ENCODE assay signal across 9 cellular contexts in the genomic region with DNA sequence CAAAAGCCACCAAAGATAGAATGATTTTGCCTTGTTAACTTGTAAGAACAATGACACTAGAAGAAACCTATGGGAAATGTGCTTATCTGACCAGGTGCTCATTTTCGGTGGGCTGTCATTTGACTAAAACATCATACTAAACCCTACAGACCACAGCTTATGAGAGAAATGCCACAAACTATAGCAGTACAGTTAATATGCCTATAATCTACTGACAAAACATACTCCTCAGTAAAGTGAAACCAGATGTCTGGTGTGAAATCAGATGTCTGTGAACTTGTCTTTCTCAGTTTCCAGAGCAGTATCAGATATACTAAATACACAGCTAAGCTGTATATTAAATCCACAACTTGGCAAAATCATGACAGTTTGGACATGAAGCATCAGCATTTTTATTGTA. TPM values are rescaled to one million over a fixed set of nuclear protein-coding genes. Genes with fewer than 3 reads are reported as not detected.
DNase-seq lines count a peak whose midpoint lies in the region; ATAC-seq and TF ChIP-seq lines count a peak whose summit lies in the region.
"Had no signal": no experiment of that assay in that cellular context is flagged by ENCODE, and none has a peak within 500 bp of the region (broad histone marks: within the 10 kb centered on the region; RNA-seq: fewer than 3 reads in every experiment).

No MANE protein-coding gene starts in this region.

- H3K9ac ChIP-seq in endocrine pancreas (ENCODE audit: control insufficient read depth, insufficient read depth, low read length), result no peak overlapping the region

- DNase-seq in WERI-Rb-1 (no peak), NCI-H2227 (lab: John Stamatoyannopoulos, UW; ENCODE audit: unreplicated experiment) (no peak), NCI-H2196 (lab: John Stamatoyannopoulos, UW; ENCODE audit: unreplicated experiment) (no peak), dorsolateral prefrontal cortex (no peak)

- H3K4me3 ChIP-seq in endocrine pancreas (ENCODE audit: control insufficient read depth, insufficient read depth, low read length) (peak overlapping the region; percentile 52), WERI-Rb-1 (ENCODE audit: low read depth, low read length) (no peak overlapping the region), dorsolateral prefrontal cortex (no peak overlapping the region)
- H3K4me3 ChIP-seq: coronary artery had no signal

- TF ChIP-seq CTCF in WERI-Rb-1 (IDR thresholded peaks at IDR 0.05; ENCODE audit: low read depth, low read length), result no peak
- TF ChIP-seq CTCF in dorsolateral prefrontal cortex (IDR thresholded peaks at IDR 0.05 in 54 of 56, conservative IDR thresholded peaks at IDR 0.05 in 2 of 56; ENCODE audit: low read depth in 1 of 56, partially characterized antibody in 56 of 56), result no peak

- H3K27me3 ChIP-seq in endocrine pancreas (ENCODE audit: control insufficient read depth, insufficient read depth, low read length) (no peaks in the 10 kb centered on the region), WERI-Rb-1 (ENCODE audit: insufficient read depth, low read depth, severe bottlenecking) (no peaks in the 10 kb centered on the region), dorsolateral prefrontal cortex (no peaks in the 10 kb centered on the region)

- intact Hi-C loops in dorsolateral prefrontal cortex (cut with DNase I), result no loop called here

- H3K27ac ChIP-seq in WERI-Rb-1, result no peak overlapping the region
- no peak overlapping the region for H3K27ac ChIP-seq in dorsolateral prefrontal cortex
- H3K27ac ChIP-seq: coronary artery had no signal

- no peaks in the 10 kb centered on the region for H3K9me3 ChIP-seq in endocrine pancreas (ENCODE audit: control insufficient read depth, low read length)
- H3K9me3 ChIP-seq in WERI-Rb-1 (ENCODE audit: severe bottlenecking), result no peaks in the 10 kb centered on the region

- peaks cover 15% of the 10 kb centered on the region for H3K4me1 ChIP-seq in endocrine pancreas (ENCODE audit: control insufficient read depth, insufficient read depth, low read length)

- H3K36me3 ChIP-seq in endocrine pancreas (ENCODE audit: control insufficient read depth, insufficient read depth, low read length) (no peaks in the 10 kb centered on the region), WERI-Rb-1 (peaks cover 6% of the 10 kb centered on the region; the same call in 1 of the 2 replicates)

- ATAC-seq in GM18519 (IDR thresholded peaks at IDR 0.05; ENCODE audit: low FRiP score, unreplicated experiment), result peak; percentile 84
- peak; percentile 69 for ATAC-seq in GM21576 (IDR thresholded peaks at IDR 0.05; ENCODE audit: unreplicated experiment)
- peak; percentile 40 for ATAC-seq in HG03342 (IDR thresholded peaks at IDR 0.05; ENCODE audit: unreplicated experiment)

RNA-seq across cellular contexts. Expression of gene IMMP2L, which starts 3.3 kb away (rescaled TPM):
- total RNA-seq in dorsolateral prefrontal cortex, result 10 to 100 TPM in 119 of 120 experiments, 1 to 10 TPM in 1; 9.9 to 48.1 (median 18.4) TPM
